ENCODE assay signal across 17 cellular contexts in the genomic region with DNA sequence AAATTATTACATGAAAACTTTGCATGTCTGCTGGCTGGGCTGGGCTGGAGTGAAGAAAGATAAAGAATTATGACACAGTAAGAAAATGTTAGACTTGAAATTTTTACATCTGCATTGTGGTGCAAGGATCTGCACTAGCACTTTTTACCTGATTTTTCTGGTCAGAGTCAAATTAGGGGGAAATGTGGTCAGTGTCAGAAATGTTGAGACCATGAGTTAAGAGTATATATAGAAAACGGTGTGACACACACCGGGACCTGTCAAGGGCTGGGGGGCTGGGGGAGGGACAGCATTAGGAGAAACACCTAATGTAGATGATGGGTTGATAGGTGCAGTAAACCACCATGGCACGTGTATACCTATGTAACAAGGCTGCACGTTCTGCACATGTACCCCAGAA.
A peak's percentile ranks its signal among the peaks of the same experiment; 100 is the strongest.
DNase-seq lines count a peak whose midpoint lies in the region; ATAC-seq and TF ChIP-seq lines count a peak whose summit lies in the region.
"Had no signal": no experiment of that assay in that cellular context is flagged by ENCODE, and none has a peak within 500 bp of the region (broad histone marks: within the 10 kb centered on the region; RNA-seq: fewer than 3 reads in every experiment).

No MANE protein-coding gene starts in this region.

- TF ChIP-seq CTCF in upper lobe of right lung (IDR thresholded peaks at IDR 0.05) = no peak

- H3K27ac ChIP-seq in upper lobe of right lung = no peak overlapping the region
- H3K27ac ChIP-seq: C4-2B, GM23248 had no signal

- H3K4me1 ChIP-seq in upper lobe of right lung = no peaks in the 10 kb centered on the region

- no peaks in the 10 kb centered on the region for H3K36me3 ChIP-seq in upper lobe of right lung

- no peaks in the 10 kb centered on the region for H3K27me3 ChIP-seq in upper lobe of right lung

- no peak for DNase-seq in superior temporal gyrus (ENCODE audit: extremely low spot score)
- no peak for DNase-seq in upper lobe of right lung
- no peak for DNase-seq in HT-29 (ENCODE audit: low spot score)
- DNase-seq: CD4-positive, CD25-positive, alpha-beta regulatory T cell; CD8-positive, alpha-beta T cell; DMS 273 treated with DMSO at 0.1 percent for 48 hours; DMS79; EL; GDM1; GM23248; H7; HCEC 1CT had no signal

- no peak overlapping the region for H3K4me3 ChIP-seq in upper lobe of right lung
- H3K4me3 ChIP-seq: GM23248 had no signal

- ATAC-seq in GM18499 (IDR thresholded peaks at IDR 0.05; ENCODE audit: insufficient read depth, unreplicated experiment) (peak; percentile 65), GM18867 (IDR thresholded peaks at IDR 0.05; ENCODE audit: unreplicated experiment) (peak; percentile 82), HG02885 (IDR thresholded peaks at IDR 0.05; ENCODE audit: poor library complexity, unreplicated experiment) (peak; percentile 76), upper lobe of right lung (no peak), HG03432 (IDR thresholded peaks at IDR 0.05; ENCODE audit: unreplicated experiment) (no peak)
- ATAC-seq: CD8-positive, alpha-beta T cell had no signal

- intact Hi-C loops in upper lobe of right lung (cut with DNase I) = no loop called here

- no peaks in the 10 kb centered on the region for H3K9me3 ChIP-seq in upper lobe of right lung

Comparison
In these comparisons a context has a peak if more than half of its experiments do, and no peak if none do; other contexts are left out.
1. ATAC-seq: peak in GM18499 (single experiment), GM18867 (single experiment) and HG02885 (single experiment); none in upper lobe of right lung (single experiment) and HG03432 (single experiment).